Comparison of ENCODE assay signal across 11 cellular contexts in genomic region chr7:47940482-47941001, GRCh38. TPM values are rescaled to one million over a fixed set of nuclear protein-coding genes. Genes with fewer than 3 reads are reported as not detected.
DNase-seq lines count a peak whose midpoint lies in the region; ATAC-seq and TF ChIP-seq lines count a peak whose summit lies in the region.
"Had no signal": no experiment of that assay in that cellular context is flagged by ENCODE, and none has a peak within 500 bp of the region (broad histone marks: within the 10 kb centered on the region; RNA-seq: fewer than 3 reads in every experiment).

No MANE protein-coding gene starts in this region.

- DNase-seq in Peyer's patch (peak in 2 of 3 donors; percentile 55 to 68), fibroblast of peridontal ligament (ENCODE audit: extremely low read depth) (peak; percentile 18), vagina (ENCODE audit: extremely low spot score in 2 of 2) (peak in 1 of 2 donors; percentile 46), T-helper 2 cell (no peak)
- no peak for DNase-seq in activated CD4-positive, alpha-beta T cell treated with anti-CD3 and anti-CD28 coated beads for 48 hours
- DNase-seq: effector memory CD4-positive, alpha-beta T cell; KG1; NCI-H526 had no signal

- H3K27me3 ChIP-seq in Peyer's patch (no peaks in the 10 kb centered on the region), muscle layer of duodenum (ENCODE audit: low read depth, low read length) (no peaks in the 10 kb centered on the region), vagina (no peaks in the 10 kb centered on the region)

- ATAC-seq in HG03442 (IDR thresholded peaks at IDR 0.05; ENCODE audit: unreplicated experiment), result no peak
- ATAC-seq: activated T-helper 17 cell treated with anti-CD3 and anti-CD28 coated beads, Interleukin-2, amount 50 U/mL, for 72 hours had no signal

- no peaks in the 10 kb centered on the region for H3K36me3 ChIP-seq in Peyer's patch
- no peaks in the 10 kb centered on the region for H3K36me3 ChIP-seq in muscle layer of duodenum (ENCODE audit: control insufficient read depth in 1 of 2, insufficient read depth in 2 of 2, low read length in 2 of 2)
- no peaks in the 10 kb centered on the region for H3K36me3 ChIP-seq in vagina

- H3K4me3 ChIP-seq in Peyer's patch, result no peak overlapping the region
- no peak overlapping the region for H3K4me3 ChIP-seq in muscle layer of duodenum (ENCODE audit: low read depth in 1 of 2, low read length in 2 of 2)
- H3K4me3 ChIP-seq in vagina, result no peak overlapping the region

- TF ChIP-seq CTCF in Peyer's patch (IDR thresholded peaks at IDR 0.05), result no peak
- no peak for TF ChIP-seq CTCF in vagina (IDR thresholded peaks at IDR 0.05)

- H3K4me1 ChIP-seq in Peyer's patch, result peaks cover 0 to 14% (median 2%) of the 10 kb centered on the region in 4 donors
- H3K4me1 ChIP-seq in muscle layer of duodenum (ENCODE audit: control insufficient read depth in 1 of 2, insufficient read depth in 2 of 2, low read length in 2 of 2), result no peaks in the 10 kb centered on the region
- H3K4me1 ChIP-seq in vagina, result peaks cover 5% of the 10 kb centered on the region

- peak in 1 of 2 donors; percentile 16 for TF ChIP-seq POLR2A in Peyer's patch (IDR thresholded peaks at IDR 0.05)
- TF ChIP-seq POLR2A in vagina (IDR thresholded peaks at IDR 0.05), result no peak

- H3K9me3 ChIP-seq in Peyer's patch, result no peaks in the 10 kb centered on the region
- H3K9me3 ChIP-seq in muscle layer of duodenum (ENCODE audit: control insufficient read depth in 1 of 2, low read length in 2 of 2), result no peaks in the 10 kb centered on the region
- no peaks in the 10 kb centered on the region for H3K9me3 ChIP-seq in vagina

- intact Hi-C loops in vagina (cut with DNase I), result no loop called here

- H3K27ac ChIP-seq in Peyer's patch (peak overlapping the region in 3 of 4 donors; percentile 49 to 72 (median 70)), muscle layer of duodenum (ENCODE audit: low read length) (peak overlapping the region; percentile 19), vagina (peak overlapping the region; percentile 22)

RNA-seq across cellular contexts. Expression of gene PKD1L1, which starts 7.7 kb away (rescaled TPM):
- total RNA-seq in Peyer's patch, result under 1 TPM; 0.18 to 0.83 (median 0.44) TPM
- 0.49 TPM for total RNA-seq in vagina

RNA-seq across cellular contexts. Expression of gene HUS1, which starts 38.9 kb away (rescaled TPM):
- 10 to 100 TPM; 33.6 to 63.4 (median 53.4) TPM for total RNA-seq in Peyer's patch
- total RNA-seq in vagina, result 28.5 TPM

Comparison
In these comparisons a context has a peak if more than half of its experiments do, and no peak if none do; other contexts are left out.
1. DNase-seq: peak in Peyer's patch (2 of 3) and fibroblast of peridontal ligament (single experiment); none in activated CD4-positive, alpha-beta T cell treated with anti-CD3 and anti-CD28 coated beads for 48 hours (single experiment) and T-helper 2 cell (0 of 5).
2. H3K27ac ChIP-seq: peak in every context shown above with its lines; median percentile 70 in Peyer's patch; 22 in vagina; 19 in muscle layer of duodenum.